In the genomic region with DNA sequence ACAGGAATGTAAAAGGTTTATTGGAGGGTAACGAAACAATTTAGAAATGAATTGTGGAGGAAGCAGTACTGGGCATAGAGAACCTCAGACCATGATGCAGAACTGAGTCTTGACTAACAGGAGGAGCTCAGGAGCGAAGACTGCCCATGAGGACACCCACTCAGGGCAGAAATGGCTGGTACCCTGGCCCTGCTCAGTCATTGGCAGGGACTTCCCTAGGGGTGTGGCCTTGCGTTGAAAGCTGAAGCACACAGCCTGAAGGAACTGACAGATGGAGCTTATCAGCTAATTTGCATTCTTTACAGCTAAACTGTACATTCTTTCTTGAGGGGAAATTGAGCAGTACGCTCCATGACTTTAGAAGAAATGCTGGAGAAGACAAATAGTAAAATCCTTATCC, we compare ENCODE assay signal across 18 cellular contexts. TPM values are rescaled to one million over a fixed set of nuclear protein-coding genes. Genes with fewer than 3 reads are reported as not detected.
A peak's percentile ranks its signal among the peaks of the same experiment; 100 is the strongest.
DNase-seq lines count a peak whose midpoint lies in the region; ATAC-seq, FAIRE-seq and TF ChIP-seq lines count a peak whose summit lies in the region.
"Had no signal": no experiment of that assay in that cellular context is flagged by ENCODE, and none has a peak within 500 bp of the region (broad histone marks: within the 10 kb centered on the region; RNA-seq: fewer than 3 reads in every experiment).

No MANE protein-coding gene starts in this region.

- H2AK5ac ChIP-seq in mesendoderm (ENCODE audit: low read length), result no peak overlapping the region

- no peak overlapping the region for H3K56ac ChIP-seq in mesendoderm (ENCODE audit: low read length)

- H3K27ac ChIP-seq in mesendoderm (ENCODE audit: low read depth, low read length) (no peak overlapping the region), small intestine (ENCODE audit: low read depth in 1 of 2, low read length in 1 of 2) (no peak overlapping the region)
- H3K27ac ChIP-seq: foreskin keratinocyte, right lobe of liver had no signal

- no CpG with 5 or more reads among the region's 4 CpGs for WGBS in mesendoderm (ENCODE audit: extremely low coverage, insufficient coverage, low lambda C conversion rate)
- WGBS in small intestine, 3 donors, result 48 to 57% (median 53%) methylated on average over 4 of the region's 4 CpGs

- FAIRE-seq in GM12891 (lab: Jason Lieb, UNC), result no peak
- FAIRE-seq in small intestine (lab: Jason Lieb, UNC), result no peak
- FAIRE-seq: H1 had no signal

- H3K4me3 ChIP-seq in mesendoderm (ENCODE audit: low read length) (no peak overlapping the region), small intestine (ENCODE audit: low read depth in 1 of 2, low read length in 2 of 2) (no peak overlapping the region)
- H3K4me3 ChIP-seq: right lobe of liver had no signal

- no peak overlapping the region for H3K4me2 ChIP-seq in mesendoderm (ENCODE audit: low read length)

- no peaks in the 10 kb centered on the region for H3K79me1 ChIP-seq in mesendoderm (ENCODE audit: low read length)

- no peak overlapping the region for H2BK120ac ChIP-seq in mesendoderm (ENCODE audit: low read depth, low read length)

- no peaks in the 10 kb centered on the region for H3K79me2 ChIP-seq in mesendoderm (ENCODE audit: control insufficient read depth, insufficient read depth, low read length)

- no peaks in the 10 kb centered on the region for H3K4me1 ChIP-seq in mesendoderm (ENCODE audit: control insufficient read depth, low read depth, low read length)
- H3K4me1 ChIP-seq in small intestine (ENCODE audit: control insufficient read depth in 2 of 2, insufficient read depth in 1 of 2, low read depth in 1 of 2, low read length in 1 of 2), result no peaks in the 10 kb centered on the region
- H3K4me1 ChIP-seq: foreskin keratinocyte, right lobe of liver had no signal

- H4K5ac ChIP-seq in mesendoderm (ENCODE audit: low read length), result no peak overlapping the region

- H3K27me3 ChIP-seq in mesendoderm (ENCODE audit: insufficient read depth, low read length, poor library complexity), result no peaks in the 10 kb centered on the region
- H3K27me3 ChIP-seq in small intestine (ENCODE audit: control insufficient read depth in 2 of 2, insufficient read depth in 2 of 2, low read length in 2 of 2), result no peaks in the 10 kb centered on the region
- H3K27me3 ChIP-seq: foreskin keratinocyte, right lobe of liver had no signal

- no peaks in the 10 kb centered on the region for H3K9me3 ChIP-seq in small intestine (ENCODE audit: control insufficient read depth, low read depth)
- H3K9me3 ChIP-seq: right lobe of liver had no signal

- no peak overlapping the region for H2BK15ac ChIP-seq in mesendoderm (replicated peaks; ENCODE audit: low read depth)

- TF ChIP-seq POLR2A in GM12891 (IDR thresholded peaks at IDR 0.05; ENCODE audit: low read depth, low read length), result no peak

- H3K36me3 ChIP-seq in mesendoderm (ENCODE audit: control insufficient read depth, insufficient read depth, low read length) (no peaks in the 10 kb centered on the region), small intestine (ENCODE audit: control insufficient read depth in 2 of 2, insufficient read depth in 2 of 2, low read length in 2 of 2) (no peaks in the 10 kb centered on the region)
- H3K36me3 ChIP-seq: right lobe of liver had no signal

- H4K8ac ChIP-seq in mesendoderm (ENCODE audit: low read depth, low read length), result no peak overlapping the region

- H3K9ac ChIP-seq in mesendoderm (ENCODE audit: low read length), result no peak overlapping the region

- DNase-seq in GM12891 (ENCODE audit: insufficient read length, low spot score) (no peak), NCI-H524 (lab: John Stamatoyannopoulos, UW) (peak; percentile 70 to 92), ecto neural progenitor cell (ENCODE audit: low spot score) (peak; percentile 52), mesendoderm (peak; percentile 59), Kasumi-1 (lab: John Stamatoyannopoulos, UW) (no peak), small intestine (no peak), T-helper 1 cell (no peak)
- DNase-seq: activated CD4-positive, alpha-beta T cell treated with anti-CD3 and anti-CD28 coated beads, Interleukin-2, amount 10 ng/mL, durations not matched to agents 7 days and 5 days; caudate nucleus; DND-41; effector memory CD8-positive, alpha-beta T cell; foreskin keratinocyte; immature natural killer cell; right lobe of liver; stimulated activated CD4-positive, alpha-beta T cell treated with anti-CD3 and anti-CD28 coated beads, Interleukin-1b, Interleukin-23, amount 100 ng/mL, for 48 hours; substantia nigra had no signal

- H2BK5ac ChIP-seq in mesendoderm (ENCODE audit: low read length), result no peak overlapping the region

- H3K18ac ChIP-seq in mesendoderm (ENCODE audit: low read length), result no peak overlapping the region

- no peak for ATAC-seq in GM21526 (IDR thresholded peaks at IDR 0.05; ENCODE audit: low FRiP score, unreplicated experiment)
- ATAC-seq: effector memory CD8-positive, alpha-beta T cell had no signal

- H3K23ac ChIP-seq in mesendoderm (ENCODE audit: low read length), result no peak overlapping the region

- no peak overlapping the region for H3K4ac ChIP-seq in mesendoderm (ENCODE audit: low read depth, low read length)

TF ChIP-seq in GM12891, 5 proteins besides CTCF, POLR2A, EP300 and RAD21:
- TF ChIP-seq PAX5 (IDR thresholded peaks at IDR 0.05; ENCODE audit: insufficient read depth, low read length, severe bottlenecking) (no peak), POU2F2 (IDR thresholded peaks at IDR 0.05; ENCODE audit: low read depth, low read length) (no peak), POLR2AphosphoS5 (IDR thresholded peaks at IDR 0.05; ENCODE audit: low read depth, low read length) (0 out of 2 replicates have a peak, but pooled peaks have one; percentile 27)

RNA-seq across cellular contexts. Expression of a gene that starts 57.1 kb away (rescaled TPM):
- polyA plus RNA-seq in GM12891 (2012; ENCODE audit: low read depth, missing spikeins), result 14.4 TPM
- 33.1 TPM for polyA plus RNA-seq in mesendoderm (2013, experiment 1 of 2)
- polyA plus RNA-seq in mesendoderm (2013, experiment 2 of 2), result 34.5 TPM
- 1 to 10 TPM; 2.7 to 6.2 (median 3.5) TPM for polyA plus RNA-seq in small intestine

Comparison
In these comparisons a context has a peak if more than half of its experiments do, and no peak if none do; other contexts are left out.
1. DNase-seq: peak in NCI-H524 (2 of 2), ecto neural progenitor cell (single experiment) and mesendoderm (single experiment); none in GM12891 (single experiment), Kasumi-1 (0 of 2), small intestine (single experiment) and T-helper 1 cell (0 of 5).